ENCODE assay signal across 30 cellular contexts in genomic region chr2:134721596-134721995, GRCh38. TPM values are rescaled to one million over a fixed set of nuclear protein-coding genes. Genes with fewer than 3 reads are reported as not detected.
"Had no signal": no experiment of that assay in that cellular context is flagged by ENCODE, and none has a peak within 500 bp of the region (broad histone marks: within the 10 kb centered on the region; RNA-seq: fewer than 3 reads in every experiment).

No MANE protein-coding gene starts in this region.

- DNase-seq: activated B cell treated with CpG ODN at 0.5 μM for 24 hours; activated CD4-positive, alpha-beta memory T cell treated with anti-CD3 and anti-CD28 coated beads for 36 hours; activated CD4-positive, alpha-beta T cell treated with anti-CD3 and anti-CD28 coated beads for 4 hours; activated CD4-positive, alpha-beta T cell treated with anti-CD3 and anti-CD28 coated beads, Interleukin-2, amount 10 ng/mL, durations not matched to agents 24 days and 14 days; activated CD4-positive, alpha-beta T cell treated with anti-CD3 and anti-CD28 coated beads, Interleukin-2, amount 50 U/mL, for 1 hour; activated CD4-positive, alpha-beta T cell treated with anti-CD3 and anti-CD28 coated beads, Interleukin-2, amount 50 U/mL, for 4 hours; activated CD4-positive, CD25-positive, alpha-beta regulatory T cell treated with anti-CD3 and anti-CD28 coated beads, Interleukin-2, amount 50 U/mL, for 72 hours; activated CD8-positive, alpha-beta memory T cell treated with anti-CD3 and anti-CD28 coated beads, Interleukin-2, amount 50 U/mL, for 4 hours; activated CD8-positive, alpha-beta T cell treated with anti-CD3 and anti-CD28 coated beads for 36 hours; activated effector memory CD4-positive, alpha-beta T cell treated with Interleukin-2 at 50 U/mL for 16 hours; activated gamma-delta T cell; activated naive CD4-positive, alpha-beta T cell treated with anti-CD3 and anti-CD28 coated beads for 36 hours; activated naive CD4-positive, alpha-beta T cell treated with anti-CD3 and anti-CD28 coated beads, Interleukin-2, amount 50 U/mL, for 16 hours; activated naive CD8-positive, alpha-beta T cell treated with anti-CD3 and anti-CD28 coated beads for 36 hours; activated T-cell treated with anti-CD3 and anti-CD28 coated beads, Interleukin-2, amount 50 U/mL, for 24 hours; activated T-cell treated with anti-CD3 and anti-CD28 coated beads, Interleukin-2, amount 50 U/mL, for 48 hours; amygdala; anterior cingulate cortex; caudate nucleus; cerebellar nuclear complex; T-cell; T-helper 17 cell had no signal

- H3K36me3 Mint-ChIP-seq: activated CD4-positive, alpha-beta memory T cell treated with anti-CD3 and anti-CD28 coated beads for 36 hours; activated naive CD8-positive, alpha-beta T cell treated with anti-CD3 and anti-CD28 coated beads for 36 hours; brain; T-cell had no signal

- H3K9me3 Mint-ChIP-seq: activated B cell treated with CpG ODN at 0.5 μM for 24 hours; activated CD4-positive, alpha-beta memory T cell treated with anti-CD3 and anti-CD28 coated beads for 36 hours; activated CD4-positive, alpha-beta T cell treated with anti-CD3 and anti-CD28 coated beads, Interleukin-2, amount 10 ng/mL, durations not matched to agents 24 days and 14 days; activated CD8-positive, alpha-beta T cell treated with anti-CD3 and anti-CD28 coated beads for 36 hours; activated naive CD4-positive, alpha-beta T cell treated with anti-CD3 and anti-CD28 coated beads for 36 hours; activated naive CD4-positive, alpha-beta T cell treated with anti-CD3 and anti-CD28 coated beads, Interleukin-2, amount 50 U/mL, for 72 hours; activated naive CD8-positive, alpha-beta T cell treated with anti-CD3 and anti-CD28 coated beads for 36 hours; activated T-cell treated with anti-CD3 and anti-CD28 coated beads, Interleukin-2, amount 50 U/mL, for 24 hours; activated T-helper 2 cell treated with anti-CD3 and anti-CD28 coated beads, Interferon-gamma antibody, Interleukin-2, Interleukin-4, amounts not matched to agents 10 μg/mL and 5 μg/mL and 100 μg/mL, durations not matched to agents 14 hours and 24 hours and 36 hours; central memory CD8-positive, alpha-beta T cell; T-cell had no signal

- H3K27ac Mint-ChIP-seq: activated B cell treated with CpG ODN at 0.5 μM for 24 hours; activated CD4-positive, alpha-beta memory T cell treated with anti-CD3 and anti-CD28 coated beads for 36 hours; activated CD4-positive, alpha-beta T cell treated with anti-CD3 and anti-CD28 coated beads, Interleukin-2, amount 10 ng/mL, durations not matched to agents 24 days and 14 days; activated CD8-positive, alpha-beta T cell treated with anti-CD3 and anti-CD28 coated beads for 36 hours; activated naive CD4-positive, alpha-beta T cell treated with anti-CD3 and anti-CD28 coated beads for 36 hours; activated naive CD4-positive, alpha-beta T cell treated with anti-CD3 and anti-CD28 coated beads, Interleukin-2, amount 50 U/mL, for 72 hours; activated naive CD8-positive, alpha-beta T cell treated with anti-CD3 and anti-CD28 coated beads for 36 hours; activated T-cell treated with anti-CD3 and anti-CD28 coated beads, Interleukin-2, amount 50 U/mL, for 24 hours; activated T-helper 2 cell treated with anti-CD3 and anti-CD28 coated beads, Interferon-gamma antibody, Interleukin-2, Interleukin-4, amounts not matched to agents 10 μg/mL and 5 μg/mL and 100 μg/mL, durations not matched to agents 14 hours and 24 hours and 36 hours; brain; T-cell; T-helper 17 cell had no signal

- H3K36me3 ChIP-seq: ascending aorta, cardiac muscle cell had no signal

- H3K4me3 ChIP-seq: ascending aorta, cardiac muscle cell had no signal

- H3K9me3 ChIP-seq: ascending aorta had no signal

- H3K4me3 Mint-ChIP-seq: activated B cell treated with CpG ODN at 0.5 μM for 24 hours; activated CD4-positive, alpha-beta memory T cell treated with anti-CD3 and anti-CD28 coated beads for 36 hours; activated CD4-positive, alpha-beta T cell treated with anti-CD3 and anti-CD28 coated beads, Interleukin-2, amount 10 ng/mL, durations not matched to agents 24 days and 14 days; activated CD8-positive, alpha-beta T cell treated with anti-CD3 and anti-CD28 coated beads for 36 hours; activated naive CD4-positive, alpha-beta T cell treated with anti-CD3 and anti-CD28 coated beads for 36 hours; activated naive CD8-positive, alpha-beta T cell treated with anti-CD3 and anti-CD28 coated beads for 36 hours; activated T-cell treated with anti-CD3 and anti-CD28 coated beads, Interleukin-2, amount 50 U/mL, for 24 hours; central memory CD8-positive, alpha-beta T cell; T-cell; T-helper 17 cell had no signal

- H3K27ac ChIP-seq: ascending aorta, cardiac muscle cell, VCaP had no signal

RNA-seq across cellular contexts. Expression of gene TMEM163, which starts 2.8 kb away (rescaled TPM):
- total RNA-seq: activated CD8-positive, alpha-beta T cell treated with anti-CD3 and anti-CD28 coated beads for 36 hours; activated naive CD4-positive, alpha-beta T cell treated with anti-CD3 and anti-CD28 coated beads for 36 hours; activated naive CD8-positive, alpha-beta T cell treated with anti-CD3 and anti-CD28 coated beads for 36 hours; ascending aorta; bronchial epithelial cell had no signal
